Comparison of ENCODE assay signal across 1 cellular context in the genomic region with DNA sequence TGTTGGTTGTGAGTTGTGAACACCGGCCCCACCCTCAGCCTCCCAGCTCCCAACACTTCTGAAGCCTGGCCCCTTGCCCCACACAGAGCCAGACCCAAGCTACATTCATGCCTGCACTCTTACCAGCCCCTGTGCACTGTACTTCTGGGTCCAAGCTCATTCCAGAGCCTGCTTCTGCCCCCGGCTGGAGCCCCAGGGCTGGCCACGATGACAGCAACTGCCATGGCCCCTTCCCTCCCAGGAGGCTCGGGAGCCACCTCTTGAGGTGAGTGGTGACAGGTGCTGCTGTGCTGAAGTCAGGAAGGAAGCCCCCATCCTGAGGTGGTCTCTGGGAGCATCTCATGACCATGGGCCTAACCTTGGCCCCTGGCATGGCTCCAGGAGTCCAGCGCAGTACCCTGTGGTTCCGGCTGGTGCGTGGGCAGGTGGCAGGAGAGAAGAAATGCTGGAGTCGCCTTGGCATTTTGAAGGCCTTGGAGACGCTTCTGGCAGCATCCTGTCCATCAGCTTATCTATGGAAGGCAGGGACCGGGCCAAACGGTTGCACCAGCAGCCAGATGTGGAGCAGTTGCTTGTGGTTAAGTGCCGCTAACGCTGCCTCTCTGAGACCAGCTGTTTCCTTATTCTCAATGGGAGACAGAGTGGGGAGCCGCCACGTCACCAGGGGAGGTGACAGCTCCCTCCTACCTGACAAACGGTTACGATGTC.
TF ChIP-seq lines count a peak whose summit lies in the region.

No MANE protein-coding gene starts in this region.

TF ChIP-seq in WTC11, 78 proteins besides CTCF, POLR2A, EP300 and RAD21 (continued from another document):
- TF ChIP-seq, protein P1, sequence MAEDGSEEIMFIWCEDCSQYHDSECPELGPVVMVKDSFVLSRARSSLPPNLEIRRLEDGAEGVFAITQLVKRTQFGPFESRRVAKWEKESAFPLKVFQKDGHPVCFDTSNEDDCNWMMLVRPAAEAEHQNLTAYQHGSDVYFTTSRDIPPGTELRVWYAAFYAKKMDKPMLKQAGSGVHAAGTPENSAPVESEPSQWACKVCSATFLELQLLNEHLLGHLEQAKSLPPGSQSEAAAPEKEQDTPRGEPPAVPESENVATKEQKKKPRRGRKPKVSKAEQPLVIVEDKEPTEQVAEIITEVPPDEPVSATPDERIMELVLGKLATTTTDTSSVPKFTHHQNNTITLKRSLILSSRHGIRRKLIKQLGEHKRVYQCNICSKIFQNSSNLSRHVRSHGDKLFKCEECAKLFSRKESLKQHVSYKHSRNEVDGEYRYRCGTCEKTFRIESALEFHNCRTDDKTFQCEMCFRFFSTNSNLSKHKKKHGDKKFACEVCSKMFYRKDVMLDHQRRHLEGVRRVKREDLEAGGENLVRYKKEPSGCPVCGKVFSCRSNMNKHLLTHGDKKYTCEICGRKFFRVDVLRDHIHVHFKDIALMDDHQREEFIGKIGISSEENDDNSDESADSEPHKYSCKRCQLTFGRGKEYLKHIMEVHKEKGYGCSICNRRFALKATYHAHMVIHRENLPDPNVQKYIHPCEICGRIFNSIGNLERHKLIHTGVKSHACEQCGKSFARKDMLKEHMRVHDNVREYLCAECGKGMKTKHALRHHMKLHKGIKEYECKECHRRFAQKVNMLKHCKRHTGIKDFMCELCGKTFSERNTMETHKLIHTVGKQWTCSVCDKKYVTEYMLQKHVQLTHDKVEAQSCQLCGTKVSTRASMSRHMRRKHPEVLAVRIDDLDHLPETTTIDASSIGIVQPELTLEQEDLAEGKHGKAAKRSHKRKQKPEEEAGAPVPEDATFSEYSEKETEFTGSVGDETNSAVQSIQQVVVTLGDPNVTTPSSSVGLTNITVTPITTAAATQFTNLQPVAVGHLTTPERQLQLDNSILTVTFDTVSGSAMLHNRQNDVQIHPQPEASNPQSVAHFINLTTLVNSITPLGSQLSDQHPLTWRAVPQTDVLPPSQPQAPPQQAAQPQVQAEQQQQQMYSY (CRISPR knock-in tag; IDR thresholded peaks at IDR 0.05) = no peak
- TF ChIP-seq, protein P2, sequence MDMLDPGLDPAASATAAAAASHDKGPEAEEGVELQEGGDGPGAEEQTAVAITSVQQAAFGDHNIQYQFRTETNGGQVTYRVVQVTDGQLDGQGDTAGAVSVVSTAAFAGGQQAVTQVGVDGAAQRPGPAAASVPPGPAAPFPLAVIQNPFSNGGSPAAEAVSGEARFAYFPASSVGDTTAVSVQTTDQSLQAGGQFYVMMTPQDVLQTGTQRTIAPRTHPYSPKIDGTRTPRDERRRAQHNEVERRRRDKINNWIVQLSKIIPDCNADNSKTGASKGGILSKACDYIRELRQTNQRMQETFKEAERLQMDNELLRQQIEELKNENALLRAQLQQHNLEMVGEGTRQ (CRISPR knock-in tag; IDR thresholded peaks at IDR 0.05) = no peak
- TF ChIP-seq CREM (CRISPR knock-in tag; IDR thresholded peaks at IDR 0.05) = no peak
- TF ChIP-seq, protein P3, sequence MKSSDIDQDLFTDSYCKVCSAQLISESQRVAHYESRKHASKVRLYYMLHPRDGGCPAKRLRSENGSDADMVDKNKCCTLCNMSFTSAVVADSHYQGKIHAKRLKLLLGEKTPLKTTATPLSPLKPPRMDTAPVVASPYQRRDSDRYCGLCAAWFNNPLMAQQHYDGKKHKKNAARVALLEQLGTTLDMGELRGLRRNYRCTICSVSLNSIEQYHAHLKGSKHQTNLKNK (CRISPR knock-in tag; IDR thresholded peaks at IDR 0.05) = no peak
